In the genomic region with DNA sequence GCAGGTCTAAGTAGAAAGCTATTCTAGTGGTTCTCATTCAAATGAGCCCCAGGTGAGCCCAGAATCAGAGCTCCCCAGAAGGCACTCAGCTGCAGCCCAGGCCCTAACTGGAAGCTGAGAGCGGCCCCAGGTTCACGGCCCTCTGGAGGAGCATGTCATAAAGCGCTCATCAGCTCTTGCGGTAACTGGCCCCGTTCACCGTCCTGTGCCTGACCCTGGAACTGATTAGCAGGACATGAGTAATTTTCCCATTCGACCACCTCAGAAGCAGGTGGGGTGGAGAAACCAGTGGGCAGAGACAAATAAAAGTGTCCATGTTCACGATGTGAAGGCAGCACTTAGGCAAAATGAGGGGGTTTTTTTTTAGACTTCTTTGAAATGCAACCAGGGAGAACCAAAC, we compare ENCODE assay signal across 18 cellular contexts.
DNase-seq lines count a peak whose midpoint lies in the region; TF ChIP-seq lines count a peak whose summit lies in the region.
"Had no signal": no experiment of that assay in that cellular context is flagged by ENCODE, and none has a peak within 500 bp of the region (broad histone marks: within the 10 kb centered on the region; RNA-seq: fewer than 3 reads in every experiment).

No MANE protein-coding gene starts in this region.

- peak; percentile 46 for DNase-seq in MG63
- DNase-seq in glomerular visceral epithelial cell (ENCODE audit: extremely low spot score) = peak; percentile 76
- no peak for DNase-seq in neuronal stem cell (ENCODE audit: low spot score)
- DNase-seq in NCI-H226 = no peak
- DNase-seq in superior temporal gyrus (ENCODE audit: extremely low spot score) = no peak
- no peak for DNase-seq in mesendoderm
- DNase-seq in right atrium auricular region (ENCODE audit: low spot score) = no peak
- DNase-seq: ACHN; AML-193; Caco-2; CD4-positive, CD25-positive, alpha-beta regulatory T cell; H7; KG1; NCI-H1048; NCI-H146; NCI-H2081; NCI-H510A treated with DMSO at 0.1 percent for 48 hours; SK-N-SH had no signal

- no peak overlapping the region for H3K4ac ChIP-seq in neuronal stem cell (ENCODE audit: low read length)
- no peak overlapping the region for H3K4ac ChIP-seq in mesendoderm (ENCODE audit: low read depth, low read length)

- no peak overlapping the region for H2BK5ac ChIP-seq in neuronal stem cell (ENCODE audit: low read length)
- H2BK5ac ChIP-seq in mesendoderm (ENCODE audit: low read length) = no peak overlapping the region

- H3K9me3 ChIP-seq in MG63 (peaks cover 10% of the 10 kb centered on the region), neuronal stem cell (replicated peaks in 1 of 2; ENCODE audit: control insufficient read depth in 2 of 2, insufficient read depth in 1 of 2, low read depth in 1 of 2, low read length in 2 of 2) (peaks cover 9 to 11% of the 10 kb centered on the region in 2 donors), right atrium auricular region (peaks cover 0 to 11% of the 10 kb centered on the region in 2 donors)
- H3K9me3 ChIP-seq: SK-N-SH had no signal

- H2BK120ac ChIP-seq in neuronal stem cell (ENCODE audit: low read depth, low read length) (no peak overlapping the region), mesendoderm (ENCODE audit: low read depth, low read length) (no peak overlapping the region)

- no peaks in the 10 kb centered on the region for H3K79me2 ChIP-seq in mesendoderm (ENCODE audit: control insufficient read depth, insufficient read depth, low read length)

- no peaks in the 10 kb centered on the region for H3K79me1 ChIP-seq in neuronal stem cell (ENCODE audit: low read depth, low read length)
- H3K79me1 ChIP-seq in mesendoderm (ENCODE audit: low read length) = no peaks in the 10 kb centered on the region

- H3K4me3 ChIP-seq in MG63 (no peak overlapping the region), neuronal stem cell (ENCODE audit: low read length in 2 of 2) (no peak overlapping the region), mesendoderm (ENCODE audit: low read length) (no peak overlapping the region), right atrium auricular region (no peak overlapping the region)

- H3K36me3 ChIP-seq in MG63 (no peaks in the 10 kb centered on the region), neuronal stem cell (replicated peaks in 1 of 2; ENCODE audit: control insufficient read depth in 2 of 2, insufficient read depth in 2 of 2, low read length in 2 of 2) (no peaks in the 10 kb centered on the region), mesendoderm (ENCODE audit: control insufficient read depth, insufficient read depth, low read length) (no peaks in the 10 kb centered on the region), right atrium auricular region (no peaks in the 10 kb centered on the region)

- peak overlapping the region; percentile 55 for H3K23ac ChIP-seq in neuronal stem cell (ENCODE audit: low read depth, low read length, poor library complexity)
- no peak overlapping the region for H3K23ac ChIP-seq in mesendoderm (ENCODE audit: low read length)

- H3K27me3 ChIP-seq in MG63 = no peaks in the 10 kb centered on the region
- H3K27me3 ChIP-seq in neuronal stem cell (ENCODE audit: control insufficient read depth in 3 of 3, insufficient read depth in 3 of 3, low read depth in 1 of 3, low read length in 3 of 3) = peaks cover 0 to 6% (median 0%) of the 10 kb centered on the region in 3 experiments
- H3K27me3 ChIP-seq in mesendoderm (ENCODE audit: insufficient read depth, low read length, poor library complexity) = no peaks in the 10 kb centered on the region
- no peaks in the 10 kb centered on the region for H3K27me3 ChIP-seq in right atrium auricular region

- H3K9ac ChIP-seq in neuronal stem cell (ENCODE audit: low read depth, low read length, poor library complexity) (no peak overlapping the region), mesendoderm (ENCODE audit: low read length) (no peak overlapping the region)
- H3K9ac ChIP-seq: SK-N-SH had no signal

- H3K4me2 ChIP-seq in neuronal stem cell (ENCODE audit: insufficient read depth, low read length, poor library complexity, severe bottlenecking) = no peak overlapping the region
- no peak overlapping the region for H3K4me2 ChIP-seq in mesendoderm (ENCODE audit: low read length)
- H3K4me2 ChIP-seq: SK-N-SH had no signal

- H3K18ac ChIP-seq in neuronal stem cell (ENCODE audit: low read length) (peak overlapping the region; percentile 28), mesendoderm (ENCODE audit: low read length) (no peak overlapping the region)

- H3K27ac ChIP-seq in neuronal stem cell (replicated peaks; ENCODE audit: low read length) = no peak overlapping the region
- no peak overlapping the region for H3K27ac ChIP-seq in mesendoderm (ENCODE audit: low read depth, low read length)
- no peak overlapping the region for H3K27ac ChIP-seq in right atrium auricular region

- no peak overlapping the region for H2AK5ac ChIP-seq in neuronal stem cell (ENCODE audit: low read depth, low read length)
- no peak overlapping the region for H2AK5ac ChIP-seq in mesendoderm (ENCODE audit: low read length)

- H2AFZ ChIP-seq in neuronal stem cell (ENCODE audit: low read length) = no peak overlapping the region

- TF ChIP-seq CTCF in right atrium auricular region (IDR thresholded peaks at IDR 0.05) = no peak

- peak overlapping the region; percentile 75 for H3K14ac ChIP-seq in neuronal stem cell (ENCODE audit: low read length)

- H2BK15ac ChIP-seq in neuronal stem cell (ENCODE audit: low read length) = no peak overlapping the region
- H2BK15ac ChIP-seq in mesendoderm (replicated peaks; ENCODE audit: low read depth) = no peak overlapping the region

- WGBS in neuronal stem cell (ENCODE audit: extremely low coverage in 2 of 2, insufficient read length in 2 of 2, insufficient replicate concordance in 1 of 2), 2 donors = no CpG with 5 or more reads among the region's 8 CpGs
- no CpG with 5 or more reads among the region's 8 CpGs for WGBS in mesendoderm (ENCODE audit: extremely low coverage, insufficient coverage, low lambda C conversion rate)

- no peak overlapping the region for H4K5ac ChIP-seq in mesendoderm (ENCODE audit: low read length)

- no peak overlapping the region for H3K56ac ChIP-seq in mesendoderm (ENCODE audit: low read length)

- H3K4me1 ChIP-seq in neuronal stem cell (ENCODE audit: control insufficient read depth in 2 of 2, insufficient read depth in 1 of 2, low read depth in 1 of 2, low read length in 2 of 2) (no peaks in the 10 kb centered on the region), mesendoderm (ENCODE audit: control insufficient read depth, low read depth, low read length) (no peaks in the 10 kb centered on the region), right atrium auricular region (no peaks in the 10 kb centered on the region)
- H3K4me1 ChIP-seq: Caco-2 had no signal

- no peak overlapping the region for H4K91ac ChIP-seq in neuronal stem cell (ENCODE audit: low read depth, low read length, poor library complexity)

- H2BK12ac ChIP-seq in neuronal stem cell (ENCODE audit: low read length) = no peak overlapping the region

- H4K8ac ChIP-seq in neuronal stem cell (ENCODE audit: low read depth, low read length) = no peak overlapping the region
- no peak overlapping the region for H4K8ac ChIP-seq in mesendoderm (ENCODE audit: low read depth, low read length)

Comparison
In these comparisons a context has a peak if more than half of its experiments do, and no peak if none do; other contexts are left out.
1. DNase-seq: peak in MG63 (single experiment) and glomerular visceral epithelial cell (single experiment); none in neuronal stem cell (single experiment), NCI-H226 (single experiment), superior temporal gyrus (single experiment), mesendoderm (single experiment) and right atrium auricular region (single experiment).